In the genomic region with DNA sequence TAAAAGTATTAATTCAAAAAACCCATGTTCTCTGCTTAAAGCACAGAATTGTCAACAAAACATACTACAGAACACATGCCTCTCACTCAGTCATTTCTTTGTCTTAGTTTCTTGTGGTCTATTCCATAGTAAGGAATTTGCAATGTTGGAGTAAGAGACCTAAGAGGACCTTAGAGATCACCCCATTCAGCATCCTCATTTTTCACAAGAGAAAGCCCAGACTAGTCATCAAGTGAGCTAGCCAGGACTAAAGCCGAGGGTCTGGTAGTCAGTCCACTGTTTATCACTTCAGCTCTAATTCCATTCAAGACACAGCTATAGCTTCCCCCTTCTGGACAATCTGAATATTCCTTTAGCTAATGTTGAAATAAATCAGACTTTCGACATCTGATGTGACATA, we compare ENCODE assay signal across 21 cellular contexts.
DNase-seq lines count a peak whose midpoint lies in the region; ATAC-seq and TF ChIP-seq lines count a peak whose summit lies in the region.
"Had no signal": no experiment of that assay in that cellular context is flagged by ENCODE, and none has a peak within 500 bp of the region (broad histone marks: within the 10 kb centered on the region; RNA-seq: fewer than 3 reads in every experiment).

No MANE protein-coding gene starts in this region.

- intact Hi-C loops in MCF 10A (cut with micrococcal nuclease) = no loop called here
- intact Hi-C loops in mammary epithelial cell (cut with micrococcal nuclease) = no loop called here

- H3K27ac ChIP-seq in mammary epithelial cell (ENCODE audit: insufficient read depth, low read depth, low read length) = no peak overlapping the region
- H3K27ac ChIP-seq in OCI-LY1 (ENCODE audit: low read depth, low read length, poor library complexity, severe bottlenecking) = no peak overlapping the region
- H3K27ac ChIP-seq: BLaER1, SJCRH30 had no signal

- BruUV-seq in MCF 10A (replicated peaks; lab: Mats Ljungman, UMichigan) (no TSS peak), mammary epithelial cell (replicated peaks; lab: Mats Ljungman, UMichigan) (no TSS peak)

- no peak overlapping the region for H3K27ac Mint-ChIP-seq in MCF 10A (ENCODE audit: low read depth, unreplicated experiment)
- H3K27ac Mint-ChIP-seq: CD4-positive, alpha-beta memory T cell had no signal

- H3K36me3 Mint-ChIP-seq in MCF 10A (ENCODE audit: insufficient read depth, unreplicated experiment) = no peaks in the 10 kb centered on the region
- H3K36me3 Mint-ChIP-seq: CD4-positive, alpha-beta memory T cell had no signal

- H3K4me1 ChIP-seq in mammary epithelial cell (ENCODE audit: insufficient read depth, low read length) = no peaks in the 10 kb centered on the region
- peaks cover 12% of the 10 kb centered on the region for H3K4me1 ChIP-seq in OCI-LY1 (ENCODE audit: insufficient read depth, low read length, severe bottlenecking)
- H3K4me1 ChIP-seq: SJCRH30 had no signal

- no peaks in the 10 kb centered on the region for H4K20me1 ChIP-seq in mammary epithelial cell (ENCODE audit: insufficient read depth, low read length)
- no peaks in the 10 kb centered on the region for H4K20me1 ChIP-seq in OCI-LY1 (ENCODE audit: insufficient read depth, low read length)
- H4K20me1 ChIP-seq: BLaER1 had no signal

- no peaks in the 10 kb centered on the region for H3K9me3 ChIP-seq in mammary epithelial cell (replicated peaks; ENCODE audit: insufficient read depth, low read length)
- H3K9me3 ChIP-seq in OCI-LY1 (ENCODE audit: low read length) = no peaks in the 10 kb centered on the region
- H3K9me3 ChIP-seq: BLaER1, SJCRH30 had no signal

- H3K9me2 ChIP-seq in OCI-LY1 (ENCODE audit: low read depth, low read length) = no peaks in the 10 kb centered on the region

- peak; percentile 11 for DNase-seq in MCF 10A (ENCODE audit: unreplicated experiment)
- DNase-seq in mammary epithelial cell = no peak
- peak; percentile 12 for DNase-seq in left kidney (ENCODE audit: low read depth, low spot score)
- DNase-seq in OCI-M2 (lab: John Stamatoyannopoulos, UW; ENCODE audit: unreplicated experiment) = no peak
- DNase-seq: 8988T; Calu3; CD4-positive, alpha-beta memory T cell; DMS53; H7; KBM-7; NCI-H1417 treated with DMSO at 0.1 percent for 48 hours; NCI-H187 treated with DMSO at 0.1 percent for 48 hours; NCI-H226; SJCRH30 had no signal

- H3K27me3 ChIP-seq in mammary epithelial cell (ENCODE audit: insufficient read depth, low read length) = no peaks in the 10 kb centered on the region
- no peaks in the 10 kb centered on the region for H3K27me3 ChIP-seq in OCI-LY1 (ENCODE audit: insufficient read depth, low read length)
- H3K27me3 ChIP-seq: BLaER1, SJCRH30 had no signal

- no peak overlapping the region for H3K4me3 ChIP-seq in mammary epithelial cell (replicated peaks in 1 of 3; ENCODE audit: insufficient read depth in 1 of 3, low read depth in 2 of 3, low read length in 3 of 3)
- H3K4me3 ChIP-seq in OCI-LY1 (ENCODE audit: low read depth, low read length, poor library complexity, severe bottlenecking) = no peak overlapping the region
- H3K4me3 ChIP-seq: BLaER1, SJCRH30 had no signal

- H3F3A ChIP-seq in OCI-LY1 (ENCODE audit: insufficient read depth, low read length) = no peaks in the 10 kb centered on the region

- no peak overlapping the region for H2AFZ ChIP-seq in mammary epithelial cell (ENCODE audit: low read depth, low read length)
- H2AFZ ChIP-seq in OCI-LY1 (ENCODE audit: low read length) = no peak overlapping the region

- H3K9ac ChIP-seq in mammary epithelial cell (ENCODE audit: insufficient read depth, low read length) (no peak overlapping the region), OCI-LY1 (ENCODE audit: low read length) (no peak overlapping the region)
- H3K9ac ChIP-seq: BLaER1 had no signal

- H3K4me1 Mint-ChIP-seq in MCF 10A (ENCODE audit: insufficient read depth, unreplicated experiment) = no peaks in the 10 kb centered on the region
- H3K4me1 Mint-ChIP-seq: CD4-positive, alpha-beta memory T cell had no signal

- dilution Hi-C loops in mammary epithelial cell (cut with HindIII; ENCODE audit: low sequenced_read_pairs) = no loop called here

- H3K36me3 ChIP-seq in mammary epithelial cell (ENCODE audit: insufficient read depth, low read length) = no peaks in the 10 kb centered on the region
- no peaks in the 10 kb centered on the region for H3K36me3 ChIP-seq in OCI-LY1 (ENCODE audit: insufficient read depth, low read length)
- H3K36me3 ChIP-seq: BLaER1, SJCRH30 had no signal

- CTCF ChIA-PET in MCF 10A (lab: Yijun Ruan, JAX) (interaction anchor here (0.6 to 0.7 kb wide), 2 partner anchors 64 to 257 kb away, joined by 3 read pairs; no protein-coding TSS in a partner anchor), mammary epithelial cell (lab: Charles Lee; ENCODE audit: low non-redundant PET) (no interaction called here)

- H3K4me2 ChIP-seq in mammary epithelial cell (ENCODE audit: insufficient read depth, low read depth, low read length) (no peak overlapping the region), OCI-LY1 (ENCODE audit: low read length) (no peak overlapping the region)
- H3K4me2 ChIP-seq: BLaER1 had no signal

- in situ Hi-C loops in mammary epithelial cell (cut with MboI; ENCODE audit: low sequenced_read_pairs in 2 of 2) = no loop called here

- no peaks in the 10 kb centered on the region for H3K27me3 Mint-ChIP-seq in MCF 10A (ENCODE audit: insufficient read depth, unreplicated experiment)
- H3K27me3 Mint-ChIP-seq: CD4-positive, alpha-beta memory T cell had no signal

- 77% methylated on average over 2 of the region's 2 CpGs for WGBS in mammary epithelial cell (ENCODE audit: low coverage, missing lambda C conversion rate)

- no peaks in the 10 kb centered on the region for H3K9me3 Mint-ChIP-seq in MCF 10A (ENCODE audit: unreplicated experiment)

- POLR2A ChIA-PET in MCF 10A (lab: Yijun Ruan, JAX) = no interaction called here

- no peak overlapping the region for H3K4me3 Mint-ChIP-seq in MCF 10A (ENCODE audit: unreplicated experiment)
- H3K4me3 Mint-ChIP-seq: CD4-positive, alpha-beta memory T cell had no signal

- H3K79me2 ChIP-seq in mammary epithelial cell (ENCODE audit: insufficient read depth, low read length) (no peaks in the 10 kb centered on the region), OCI-LY1 (ENCODE audit: insufficient read depth, low read length) (no peaks in the 10 kb centered on the region)

- ATAC-seq in HG03135 (IDR thresholded peaks at IDR 0.05; ENCODE audit: unreplicated experiment) (no peak), HG03439 (IDR thresholded peaks at IDR 0.05; ENCODE audit: unreplicated experiment) (no peak), HG03571 (IDR thresholded peaks at IDR 0.05; ENCODE audit: unreplicated experiment) (no peak)
- ATAC-seq: HepG2, Panc1 had no signal

- TF ChIP-seq CTCF in MCF 10A (IDR thresholded peaks at IDR 0.05; ENCODE audit: unreplicated experiment) = no peak
- TF ChIP-seq CTCF in mammary epithelial cell (conservative IDR thresholded peaks at IDR 0.05 in 1 of 2, IDR thresholded peaks at IDR 0.05 in 1 of 2; ENCODE audit: extremely low read depth in 1 of 2, insufficient read depth in 1 of 2, low read depth in 1 of 2, low read length in 2 of 2) = no peak
- peak; percentile 29; the same call in 1 of the 2 replicates for TF ChIP-seq CTCF in OCI-LY1 (IDR thresholded peaks at IDR 0.05; ENCODE audit: low read length)

Comparison
In these comparisons a context has a peak if more than half of its experiments do, and no peak if none do; other contexts are left out.
1. DNase-seq: peak in MCF 10A (single experiment) and left kidney (single experiment); none in mammary epithelial cell (single experiment) and OCI-M2 (single experiment).